1 cellular context compared by ENCODE assay signal in the genomic region with DNA sequence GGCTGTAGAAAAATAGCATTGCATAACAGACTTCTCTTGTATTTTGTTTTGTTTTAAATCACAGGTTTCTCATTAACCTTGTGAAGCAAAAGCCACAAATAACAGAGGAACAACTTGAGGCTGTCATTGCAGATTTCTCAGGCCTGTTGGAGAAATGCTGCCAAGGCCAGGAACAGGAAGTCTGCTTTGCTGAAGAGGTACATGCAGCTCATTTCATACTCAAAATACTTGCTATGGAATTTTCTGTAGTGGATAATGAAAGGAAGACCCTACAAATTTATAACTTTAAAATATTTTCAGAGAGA.
TF ChIP-seq lines count a peak whose summit lies in the region.

No MANE protein-coding gene starts in this region.

TF ChIP-seq in K562, 482 proteins besides CTCF, POLR2A, EP300 and RAD21:
- no peak for TF ChIP-seq SRSF3 (IDR thresholded peaks at IDR 0.05; ENCODE audit: insufficient read depth, low read length)
- no peak for TF ChIP-seq KAT2B (IDR thresholded peaks at IDR 0.05; ENCODE audit: low read depth, low read length)
- TF ChIP-seq RBM17 (IDR thresholded peaks at IDR 0.05; ENCODE audit: borderline replicate concordance, low read depth, low read length) = no peak
- TF ChIP-seq, protein P1, sequence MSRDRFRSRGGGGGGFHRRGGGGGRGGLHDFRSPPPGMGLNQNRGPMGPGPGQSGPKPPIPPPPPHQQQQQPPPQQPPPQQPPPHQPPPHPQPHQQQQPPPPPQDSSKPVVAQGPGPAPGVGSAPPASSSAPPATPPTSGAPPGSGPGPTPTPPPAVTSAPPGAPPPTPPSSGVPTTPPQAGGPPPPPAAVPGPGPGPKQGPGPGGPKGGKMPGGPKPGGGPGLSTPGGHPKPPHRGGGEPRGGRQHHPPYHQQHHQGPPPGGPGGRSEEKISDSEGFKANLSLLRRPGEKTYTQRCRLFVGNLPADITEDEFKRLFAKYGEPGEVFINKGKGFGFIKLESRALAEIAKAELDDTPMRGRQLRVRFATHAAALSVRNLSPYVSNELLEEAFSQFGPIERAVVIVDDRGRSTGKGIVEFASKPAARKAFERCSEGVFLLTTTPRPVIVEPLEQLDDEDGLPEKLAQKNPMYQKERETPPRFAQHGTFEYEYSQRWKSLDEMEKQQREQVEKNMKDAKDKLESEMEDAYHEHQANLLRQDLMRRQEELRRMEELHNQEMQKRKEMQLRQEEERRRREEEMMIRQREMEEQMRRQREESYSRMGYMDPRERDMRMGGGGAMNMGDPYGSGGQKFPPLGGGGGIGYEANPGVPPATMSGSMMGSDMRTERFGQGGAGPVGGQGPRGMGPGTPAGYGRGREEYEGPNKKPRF (IDR thresholded peaks at IDR 0.05; ENCODE audit: low read depth, low read length) = no peak
- TF ChIP-seq RB1 (IDR thresholded peaks at IDR 0.05; ENCODE audit: low read depth) = no peak
- TF ChIP-seq, protein P2, sequence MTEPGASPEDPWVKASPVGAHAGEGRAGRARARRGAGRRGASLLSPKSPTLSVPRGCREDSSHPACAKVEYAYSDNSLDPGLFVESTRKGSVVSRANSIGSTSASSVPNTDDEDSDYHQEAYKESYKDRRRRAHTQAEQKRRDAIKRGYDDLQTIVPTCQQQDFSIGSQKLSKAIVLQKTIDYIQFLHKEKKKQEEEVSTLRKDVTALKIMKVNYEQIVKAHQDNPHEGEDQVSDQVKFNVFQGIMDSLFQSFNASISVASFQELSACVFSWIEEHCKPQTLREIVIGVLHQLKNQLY (CRISPR knock-in tag; conservative IDR thresholded peaks at IDR 0.05) = no peak
- TF ChIP-seq SIN3A (IDR thresholded peaks at IDR 0.05; ENCODE audit: borderline replicate concordance in 2 of 2, control insufficient read depth in 1 of 2, low read depth in 2 of 2, low read length in 2 of 2) = no peak
- TF ChIP-seq BRD9 (IDR thresholded peaks at IDR 0.05; ENCODE audit: low read depth, partially characterized antibody) = no peak
